2 cellular contexts compared by ENCODE assay signal in the genomic region with DNA sequence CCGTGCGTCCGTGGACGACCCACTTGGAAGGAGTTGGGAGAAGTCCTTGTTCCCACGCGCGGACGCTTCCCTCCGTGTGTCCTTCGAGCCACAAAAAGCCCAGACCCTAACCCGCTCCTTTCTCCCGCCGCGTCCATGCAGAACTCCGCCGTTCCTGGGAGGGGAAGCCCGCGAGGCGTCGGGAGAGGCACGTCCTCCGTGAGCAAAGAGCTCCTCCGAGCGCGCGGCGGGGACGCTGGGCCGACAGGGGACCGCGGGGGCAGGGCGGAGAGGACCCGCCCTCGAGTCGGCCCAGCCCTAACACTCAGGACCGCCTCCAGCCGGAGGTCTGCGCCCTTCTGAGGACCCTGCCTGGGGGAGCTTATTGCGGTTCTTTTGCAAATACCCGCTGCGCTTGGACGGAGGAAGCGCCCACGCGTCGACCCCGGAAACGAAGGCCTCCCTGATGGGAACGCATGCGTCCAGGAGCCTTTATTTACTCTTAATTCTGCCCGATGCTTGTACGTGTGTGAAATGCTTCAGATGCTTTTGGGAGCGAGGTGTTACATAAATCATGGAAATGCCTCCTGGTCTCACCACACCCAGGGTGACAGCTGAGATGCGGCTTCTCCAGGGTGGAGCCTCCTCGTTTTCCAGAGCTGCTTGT.
A peak's percentile ranks its signal among the peaks of the same experiment; 100 is the strongest.
TF ChIP-seq lines count a peak whose summit lies in the region.

No MANE protein-coding gene starts in this region.

TF ChIP-seq in SK-N-SH, 30 proteins besides CTCF, POLR2A, EP300 and RAD21:
- TF ChIP-seq MAX (IDR thresholded peaks at IDR 0.05; ENCODE audit: low read depth) = peak; percentile 39; the same call in 1 of the 2 replicates
- no peak for TF ChIP-seq FOXJ3 (CRISPR knock-in tag; IDR thresholded peaks at IDR 0.05)
- TF ChIP-seq GABPA (IDR thresholded peaks at IDR 0.05; ENCODE audit: low read depth) = peak; percentile 16; the same call in 1 of the 2 replicates

TF ChIP-seq in endothelial cell of umbilical vein, 7 proteins besides CTCF, POLR2A, EP300 and RAD21:
- TF ChIP-seq MAX (IDR thresholded peaks at IDR 0.05; ENCODE audit: insufficient read depth, insufficient read length) (no peak), POLR2AphosphoS5 (IDR thresholded peaks at IDR 0.05; ENCODE audit: insufficient read depth, low read depth, low read length) (no peak), EZH2 (IDR thresholded peaks at IDR 0.05; ENCODE audit: borderline replicate concordance, low read depth, low read length, severe bottlenecking) (peak; percentile 35)
